16 cellular contexts compared by ENCODE assay signal in the genomic region with DNA sequence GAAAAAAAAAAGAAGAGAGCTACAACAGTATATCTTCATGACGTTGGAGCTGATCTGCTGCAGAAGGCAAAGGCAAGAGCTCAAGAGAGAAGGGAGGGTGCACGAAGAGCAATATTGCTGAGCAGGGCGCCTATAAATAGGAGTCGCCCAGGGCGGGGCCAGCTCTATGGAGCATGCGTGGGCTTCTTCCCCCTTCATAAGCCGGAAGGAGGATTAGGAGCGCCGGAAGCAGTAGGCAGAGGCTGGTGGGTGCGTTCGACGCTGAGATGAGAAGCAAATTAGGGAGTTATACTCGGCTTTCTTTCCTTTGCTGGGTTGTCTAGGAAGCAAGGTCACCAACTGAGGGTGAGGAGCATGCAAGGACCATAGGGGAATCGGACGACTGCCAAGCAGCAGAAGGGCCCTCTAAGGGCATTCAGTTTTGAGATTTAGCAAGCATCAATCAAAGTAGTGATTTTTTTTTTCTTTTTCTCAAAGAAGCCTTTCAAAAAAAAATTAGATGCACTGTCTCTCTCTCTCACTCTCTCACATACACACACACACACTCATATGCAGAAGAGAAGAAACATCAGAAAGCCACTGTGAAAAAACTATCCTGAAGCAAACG.
"Had no signal": no experiment of that assay in that cellular context is flagged by ENCODE, and none has a peak within 500 bp of the region (broad histone marks: within the 10 kb centered on the region; RNA-seq: fewer than 3 reads in every experiment).

No MANE protein-coding gene starts in this region.

- H3K4me1 ChIP-seq: psoas muscle had no signal

- H3K27ac ChIP-seq: gastroesophageal sphincter, neutrophil, psoas muscle, VCaP had no signal

- FAIRE-seq: kidney had no signal

- H3K4me1 Mint-ChIP-seq: activated CD4-positive, alpha-beta T cell treated with anti-CD3 and anti-CD28 coated beads for 36 hours; stimulated activated naive B cell treated with anti-CD40 and anti-IgM and Interleukin-4, amounts not matched to agents 10 μg/mL and 1 μg/mL and 100 μg/mL, for 72 hours had no signal

- ATAC-seq: activated CD4-positive, alpha-beta T cell treated with anti-CD3 and anti-CD28 coated beads for 36 hours; gastroesophageal sphincter; sciatic nerve; stimulated activated naive B cell treated with anti-CD40 and anti-IgM and Interleukin-4, amounts not matched to agents 10 μg/mL and 1 μg/mL and 100 μg/mL, for 72 hours had no signal

- H3K27me3 ChIP-seq: gastroesophageal sphincter had no signal

- H3K27me3 Mint-ChIP-seq: type B pancreatic cell had no signal

- H3K4me3 ChIP-seq: gastroesophageal sphincter, psoas muscle had no signal

- H3K27ac Mint-ChIP-seq: activated CD4-positive, alpha-beta T cell treated with anti-CD3 and anti-CD28 coated beads for 36 hours; activated T-helper 1 cell treated with anti-CD3 and anti-CD28 coated beads, Interleukin-12 subunit alpha, Interleukin-12 subunit beta, Interleukin-2, Interleukin-4 antibody, amounts not matched to agents 30 ng/mL and 10 ng/mL and 1 ng/mL, durations not matched to agents 14 hours and 24 hours and 36 hours; stimulated activated naive B cell treated with anti-CD40 and anti-IgM and Interleukin-4, amounts not matched to agents 10 μg/mL and 1 μg/mL and 100 μg/mL, for 72 hours; T-helper 2 cell treated with Interferon-gamma antibody and Interleukin-4, amounts not matched to agents 5 μg/mL and 100 μg/mL, for 36 hours; type B pancreatic cell had no signal

- H3K9me3 ChIP-seq: gastroesophageal sphincter, neutrophil, psoas muscle had no signal

- H3K36me3 Mint-ChIP-seq: stimulated activated naive B cell treated with anti-CD40 and anti-IgM and Interleukin-4, amounts not matched to agents 10 μg/mL and 1 μg/mL and 100 μg/mL, for 72 hours; type B pancreatic cell had no signal

- DNase-seq: activated CD4-positive, alpha-beta T cell treated with anti-CD3 and anti-CD28 coated beads for 36 hours; activated naive CD4-positive, alpha-beta T cell; cortex of kidney; effector memory CD4-positive, alpha-beta T cell; kidney; psoas muscle; stimulated activated CD4-positive, alpha-beta T cell treated with anti-CD3 and anti-CD28 coated beads, Interleukin-2, amount 100 ng/mL, for 24 hours; stimulated activated naive B cell treated with anti-CD40 and anti-IgM and Interleukin-4, amounts not matched to agents 10 μg/mL and 1 μg/mL and 100 μg/mL, for 72 hours; SW 1271 had no signal

- H3K36me3 ChIP-seq: gastroesophageal sphincter, neutrophil had no signal

- H3K9me3 Mint-ChIP-seq: activated T-helper 1 cell treated with anti-CD3 and anti-CD28 coated beads, Interleukin-12 subunit alpha, Interleukin-12 subunit beta, Interleukin-2, Interleukin-4 antibody, amounts not matched to agents 30 ng/mL and 10 ng/mL and 1 ng/mL, durations not matched to agents 14 hours and 24 hours and 36 hours; stimulated activated naive B cell treated with anti-CD40 and anti-IgM and Interleukin-4, amounts not matched to agents 10 μg/mL and 1 μg/mL and 100 μg/mL, for 72 hours; T-helper 2 cell treated with Interferon-gamma antibody and Interleukin-4, amounts not matched to agents 5 μg/mL and 100 μg/mL, for 36 hours had no signal

- H3K4me3 Mint-ChIP-seq: activated CD4-positive, alpha-beta T cell treated with anti-CD3 and anti-CD28 coated beads for 36 hours; activated T-helper 1 cell treated with anti-CD3 and anti-CD28 coated beads, Interleukin-12 subunit alpha, Interleukin-12 subunit beta, Interleukin-2, Interleukin-4 antibody, amounts not matched to agents 30 ng/mL and 10 ng/mL and 1 ng/mL, durations not matched to agents 14 hours and 24 hours and 36 hours; stimulated activated naive B cell treated with anti-CD40 and anti-IgM and Interleukin-4, amounts not matched to agents 10 μg/mL and 1 μg/mL and 100 μg/mL, for 72 hours; T-helper 2 cell treated with Interferon-gamma antibody and Interleukin-4, amounts not matched to agents 5 μg/mL and 100 μg/mL, for 36 hours; type B pancreatic cell had no signal
